1 cellular context compared by ENCODE assay signal in the genomic region with DNA sequence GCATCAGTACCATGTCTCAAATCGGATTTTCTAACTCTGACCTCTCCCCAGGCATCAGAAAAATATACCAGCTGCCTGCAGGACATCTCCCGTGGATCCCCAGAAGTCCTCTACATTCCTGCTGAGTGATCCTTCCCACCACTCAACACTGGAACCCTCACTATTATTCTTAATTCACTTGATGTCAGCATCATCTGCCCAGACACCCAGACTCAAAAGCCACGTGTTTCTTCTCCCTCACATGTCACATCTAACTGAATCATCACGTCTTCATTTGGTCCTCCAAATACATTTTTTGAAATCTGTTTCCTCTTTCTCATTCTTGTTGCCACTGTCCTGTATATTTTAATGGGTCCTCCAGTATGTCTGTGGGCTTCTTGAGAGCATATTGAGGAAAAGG.
TF ChIP-seq lines count a peak whose summit lies in the region.

No MANE protein-coding gene starts in this region.

TF ChIP-seq in SK-N-SH treated with all-trans-retinoic acid at 6 μM for 48 hours, 23 proteins besides CTCF, POLR2A, EP300 and RAD21 (continued from another document):
- TF ChIP-seq BACH2 (CRISPR knock-in tag; IDR thresholded peaks at IDR 0.05; ENCODE audit: borderline replicate concordance) (no peak), ARNTL (CRISPR knock-in tag; IDR thresholded peaks at IDR 0.05; ENCODE audit: borderline replicate concordance, low read depth) (no peak), PPARA (CRISPR knock-in tag; IDR thresholded peaks at IDR 0.05; ENCODE audit: borderline replicate concordance) (no peak), ESRRG (CRISPR knock-in tag; IDR thresholded peaks at IDR 0.05) (no peak), TOX (CRISPR knock-in tag; IDR thresholded peaks at IDR 0.05; ENCODE audit: borderline replicate concordance) (no peak), TCF4 (CRISPR knock-in tag; IDR thresholded peaks at IDR 0.05; ENCODE audit: borderline replicate concordance) (no peak)
TF ChIP-seq in SK-N-SH treated with all-trans-retinoic acid at 6 μM for 48 hours: peak in this region for 0.
